15 cellular contexts compared by ENCODE assay signal in genomic region chr7:158508802-158509385, GRCh38.
"Had no signal": no experiment of that assay in that cellular context is flagged by ENCODE, and none has a peak within 500 bp of the region (broad histone marks: within the 10 kb centered on the region; RNA-seq: fewer than 3 reads in every experiment).

No MANE protein-coding gene starts in this region.

- H3K4me1 Mint-ChIP-seq: natural killer cell; stimulated activated effector memory CD8-positive, alpha-beta T cell treated with anti-CD3 and anti-CD28 coated beads, Interleukin-12 subunit alpha, Interleukin-12 subunit beta, amount 100 ng/mL, for 72 hours had no signal

- ATAC-seq: activated naive CD4-positive, alpha-beta T cell treated with anti-CD3 and anti-CD28 coated beads, Interleukin-2, amount 50 U/mL, for 72 hours; effector memory CD8-positive, alpha-beta T cell; lower lobe of right lung; natural killer cell; sciatic nerve; stimulated activated effector memory CD8-positive, alpha-beta T cell treated with anti-CD3 and anti-CD28 coated beads, Interleukin-12 subunit alpha, Interleukin-12 subunit beta, amount 100 ng/mL, for 72 hours had no signal

- DNase-seq: activated CD4-positive, alpha-beta T cell treated with anti-CD3 and anti-CD28 coated beads, Interleukin-2, amount 50 U/mL, for 48 hours; activated gamma-delta T cell treated with Interleukin-2 at 50 U/mL for 16 hours; adrenal gland; dermis blood vessel endothelial cell; effector memory CD8-positive, alpha-beta T cell; esophagus squamous epithelium; lower lobe of right lung; natural killer cell; stimulated activated CD4-positive, alpha-beta T cell treated with anti-CD3 and anti-CD28 coated beads, Interleukin-4, amount 100 ng/mL, for 24 hours; testis had no signal

- H3K27ac Mint-ChIP-seq: activated naive CD4-positive, alpha-beta T cell treated with anti-CD3 and anti-CD28 coated beads, Interleukin-2, amount 50 U/mL, for 72 hours; effector memory CD8-positive, alpha-beta T cell; natural killer cell; stimulated activated effector memory CD8-positive, alpha-beta T cell treated with anti-CD3 and anti-CD28 coated beads, Interleukin-12 subunit alpha, Interleukin-12 subunit beta, amount 100 ng/mL, for 72 hours; T-helper 2 cell treated with Interferon-gamma antibody and Interleukin-4, amounts not matched to agents 5 μg/mL and 100 μg/mL, for 36 hours had no signal

- H3K36me3 Mint-ChIP-seq: stimulated activated effector memory CD8-positive, alpha-beta T cell treated with anti-CD3 and anti-CD28 coated beads, Interleukin-12 subunit alpha, Interleukin-12 subunit beta, amount 100 ng/mL, for 72 hours; type B pancreatic cell had no signal

- H3K4me3 Mint-ChIP-seq: effector memory CD8-positive, alpha-beta T cell; natural killer cell; stimulated activated effector memory CD8-positive, alpha-beta T cell treated with anti-CD3 and anti-CD28 coated beads, Interleukin-12 subunit alpha, Interleukin-12 subunit beta, amount 100 ng/mL, for 72 hours; T-helper 2 cell treated with Interferon-gamma antibody and Interleukin-4, amounts not matched to agents 5 μg/mL and 100 μg/mL, for 36 hours; type B pancreatic cell had no signal
